In genomic region chr10:91163709-91164474, GRCh38 we compare ENCODE assay signal across 8 cellular contexts. TPM values are rescaled to one million over a fixed set of nuclear protein-coding genes. Genes with fewer than 3 reads are reported as not detected.
DNase-seq lines count a peak whose midpoint lies in the region; ATAC-seq and TF ChIP-seq lines count a peak whose summit lies in the region.

No MANE protein-coding gene starts in this region.

- ATAC-seq in GM18505 (IDR thresholded peaks at IDR 0.05; ENCODE audit: unreplicated experiment) (peak; percentile 19), HG02970 (IDR thresholded peaks at IDR 0.05; ENCODE audit: low FRiP score, unreplicated experiment) (peak; percentile 9)

- peaks cover 2% of the 10 kb centered on the region for H3K9me3 Mint-ChIP-seq in neural progenitor cell

- no peak overlapping the region for H3K27ac Mint-ChIP-seq in neural progenitor cell

- H3F3A ChIP-seq in neural progenitor cell (ENCODE audit: low read depth) = peaks cover 5% of the 10 kb centered on the region

- H3K36me3 ChIP-seq in Peyer's patch (no peaks in the 10 kb centered on the region), neural progenitor cell (no peaks in the 10 kb centered on the region), stomach smooth muscle (ENCODE audit: control insufficient read depth in 2 of 2, insufficient read depth in 2 of 2, low read length in 2 of 2) (no peaks in the 10 kb centered on the region)

- H3K4me1 ChIP-seq in Peyer's patch (peaks cover 0 to 5% (median 3%) of the 10 kb centered on the region in 4 donors), neural progenitor cell (peaks cover 16% of the 10 kb centered on the region), stomach smooth muscle (ENCODE audit: control insufficient read depth, insufficient read depth, low read length) (peaks cover 16% of the 10 kb centered on the region)

- no peaks in the 10 kb centered on the region for H3K9me3 ChIP-seq in Peyer's patch
- H3K9me3 ChIP-seq in neural progenitor cell (ENCODE audit: low read depth) = no peaks in the 10 kb centered on the region
- H3K9me3 ChIP-seq in stomach smooth muscle (ENCODE audit: control insufficient read depth in 2 of 2, low read length in 2 of 2) = no peaks in the 10 kb centered on the region

- H3K4me3 ChIP-seq in Peyer's patch (peak overlapping the region; percentile 72 to 98 (median 87)), foreskin fibroblast (ENCODE audit: low read depth in 1 of 2, low read length in 2 of 2) (peak overlapping the region; percentile 63 to 69), neural progenitor cell (peak overlapping the region; percentile 62), stomach smooth muscle (ENCODE audit: low read length in 2 of 2) (peak overlapping the region; percentile 77 to 82)

- TF ChIP-seq POLR2A in GM18505 (IDR thresholded peaks at IDR 0.05; ENCODE audit: borderline replicate concordance, extremely low read depth, insufficient read depth, insufficient read length) (no peak), Peyer's patch (IDR thresholded peaks at IDR 0.05) (peak; percentile 50 to 71)

- peak; percentile 52 to 92 (median 89) for DNase-seq in Peyer's patch
- peak; percentile 65 for DNase-seq in activated gamma-delta T cell treated with Interleukin-2 at 50 U/mL for 16 hours
- peak; percentile 93 to 97 for DNase-seq in foreskin fibroblast
- peak; percentile 34 for DNase-seq in neural progenitor cell (ENCODE audit: low spot score)
- DNase-seq in NCI-H2196 (lab: John Stamatoyannopoulos, UW; ENCODE audit: unreplicated experiment) = no peak

- peaks cover 19% of the 10 kb centered on the region for H3K27me3 Mint-ChIP-seq in neural progenitor cell (ENCODE audit: insufficient read depth, low read depth)

- H3K27me3 ChIP-seq in Peyer's patch (no peaks in the 10 kb centered on the region), neural progenitor cell (peaks cover 97% of the 10 kb centered on the region), stomach smooth muscle (ENCODE audit: control insufficient read depth in 1 of 2, insufficient read depth in 2 of 2, low read length in 2 of 2) (no peaks in the 10 kb centered on the region)

- H3K79me2 ChIP-seq in neural progenitor cell (ENCODE audit: low read depth) = no peaks in the 10 kb centered on the region

- peaks cover 18% of the 10 kb centered on the region for H3K4me1 Mint-ChIP-seq in neural progenitor cell

- H3K9ac ChIP-seq in neural progenitor cell = no peak overlapping the region
- H3K9ac ChIP-seq in stomach smooth muscle (ENCODE audit: low read length in 2 of 2) = peak overlapping the region; percentile 92

- H4K20me1 ChIP-seq in neural progenitor cell (ENCODE audit: low read depth) = peaks cover 10% of the 10 kb centered on the region

- peak overlapping the region; percentile 88 for H3K4me2 ChIP-seq in neural progenitor cell

- H3K27ac ChIP-seq in Peyer's patch (peak overlapping the region; percentile 89 to 99 (median 96)), neural progenitor cell (no peak overlapping the region), stomach smooth muscle (ENCODE audit: low read length) (peak overlapping the region; percentile 85)

- peak overlapping the region; percentile 92 for H2AFZ ChIP-seq in neural progenitor cell (replicated peaks)

- no peaks in the 10 kb centered on the region for H3K36me3 Mint-ChIP-seq in neural progenitor cell

- H3K4me3 Mint-ChIP-seq in neural progenitor cell = peak overlapping the region; percentile 89

- TF ChIP-seq CTCF in Peyer's patch (IDR thresholded peaks at IDR 0.05) (peak in 2 of 6 experiments; percentile 10 to 17), foreskin fibroblast (IDR thresholded peaks at IDR 0.05; ENCODE audit: low read depth, low read length) (no peak), neural progenitor cell (IDR thresholded peaks at IDR 0.05) (no peak)

RNA-seq across cellular contexts. Expression of gene PCGF5, which starts 56.6 kb away (rescaled TPM):
- total RNA-seq in Peyer's patch (10 to 100 TPM; 45.4 to 68.1 (median 49.8) TPM), neural progenitor cell (ENCODE audit: low replicate concordance) (3.8 and 6.1 TPM in 2 replicates)
